Comparison of ENCODE assay signal across 8 cellular contexts in genomic region chr18:62717059-62717849, GRCh38. TPM values are rescaled to one million over a fixed set of nuclear protein-coding genes. Genes with fewer than 3 reads are reported as not detected.
DNase-seq lines count a peak whose midpoint lies in the region; ATAC-seq, FAIRE-seq and TF ChIP-seq lines count a peak whose summit lies in the region.

No MANE protein-coding gene starts in this region.

- H3K36me3 ChIP-seq in PC-3 (ENCODE audit: low read depth, low read length), result no peaks in the 10 kb centered on the region
- no peaks in the 10 kb centered on the region for H3K36me3 ChIP-seq in neural cell (ENCODE audit: insufficient read depth, low read length)

- H4K20me1 ChIP-seq in PC-3 (ENCODE audit: low read length) (peaks cover 34% of the 10 kb centered on the region), neural cell (ENCODE audit: insufficient read depth) (no peaks in the 10 kb centered on the region)

- TF ChIP-seq RAD21 in neural cell (conservative IDR thresholded peaks at IDR 0.05), result peak; percentile 50

- TF ChIP-seq CTCF in HFF-Myc (IDR thresholded peaks at IDR 0.05; ENCODE audit: low read depth, low read length, missing control alignments) (no peak), PC-3 (conservative IDR thresholded peaks at IDR 0.05; ENCODE audit: low read depth, low read length) (no peak), fibroblast of mammary gland (conservative IDR thresholded peaks at IDR 0.05; ENCODE audit: control insufficient read depth, insufficient read depth, low read depth, low read length) (no peak), neural cell (IDR thresholded peaks at IDR 0.05; ENCODE audit: poor library complexity, severe bottlenecking) (no peak)

- H3K27me3 ChIP-seq in PC-3 (ENCODE audit: low read length) (no peaks in the 10 kb centered on the region), neural cell (ENCODE audit: insufficient read depth, low read depth, low read length) (no peaks in the 10 kb centered on the region)

- peak; percentile 14 for ATAC-seq in PC-3
- no peak for ATAC-seq in HG02759 (IDR thresholded peaks at IDR 0.05; ENCODE audit: unreplicated experiment)

- peaks cover 60% of the 10 kb centered on the region for H3K79me2 ChIP-seq in PC-3 (ENCODE audit: low read length)
- H3K79me2 ChIP-seq in neural cell (replicated peaks; ENCODE audit: insufficient read depth, low read length), result peaks cover 53% of the 10 kb centered on the region

- H3K9ac ChIP-seq in PC-3 (ENCODE audit: low read length), result peak overlapping the region; percentile 80
- H3K9ac ChIP-seq in neural cell (ENCODE audit: low read length), result peak overlapping the region; percentile 74

- intact Hi-C loops in PC-3 (cut with micrococcal nuclease), result loop anchor here (1.0 to 5.0 kb wide), 6 partner anchors 83 to 530 kb away; partner anchors contain the start of genes PIGN, RELCH and ZCCHC2

- H3K4me2 ChIP-seq in PC-3 (ENCODE audit: low read length) (peak overlapping the region; percentile 85), neural cell (ENCODE audit: low read length) (peak overlapping the region; percentile 85)

- no peaks in the 10 kb centered on the region for H3F3A ChIP-seq in PC-3 (ENCODE audit: low read length, unreplicated experiment)
- H3F3A ChIP-seq in neural cell (ENCODE audit: insufficient read depth, low read length, poor library complexity, severe bottlenecking), result no peaks in the 10 kb centered on the region

- CTCF ChIA-PET in PC-3 (lab: Charles Lee), result interaction anchor here (0.6 to 0.7 kb wide), 3 partner anchors 39 to 208 kb away, joined by 3 to 8 read pairs (median 7); no protein-coding TSS in a partner anchor

- H3K4me3 ChIP-seq in HFF-Myc (replicated peaks; ENCODE audit: low read depth, low read length), result peak overlapping the region; percentile 51
- peak overlapping the region; percentile 84 for H3K4me3 ChIP-seq in PC-3 (ENCODE audit: low read length)
- peak overlapping the region; percentile 72 for H3K4me3 ChIP-seq in fibroblast of mammary gland (ENCODE audit: control insufficient read depth, low read depth, low read length)
- peak overlapping the region; percentile 67 for H3K4me3 ChIP-seq in neural cell (ENCODE audit: low read length)

- TF ChIP-seq EP300 in neural cell (conservative IDR thresholded peaks at IDR 0.05; ENCODE audit: poor library complexity, severe bottlenecking), result no peak

- no peaks in the 10 kb centered on the region for H3K9me3 ChIP-seq in PC-3 (ENCODE audit: low read length)
- H3K9me3 ChIP-seq in neural cell (ENCODE audit: low read length), result no peaks in the 10 kb centered on the region

- TSS peak; percentile 36 for BruUV-seq in PC-3 (replicated peaks; lab: Mats Ljungman, UMichigan)

- peak; percentile 69 for DNase-seq in Ammon's horn (ENCODE audit: low spot score)
- DNase-seq in HFF-Myc (ENCODE audit: extremely low read depth, low read depth), result no peak
- DNase-seq in PC-3, result peak; percentile 85
- DNase-seq in activated T-helper 1 cell treated with Interleukin-2 at 50 U/mL for 16 hours (ENCODE audit: low read depth), result peak; percentile 15
- DNase-seq in fibroblast of mammary gland (ENCODE audit: low read depth), result peak; percentile 77
- DNase-seq in urothelium cell line (ENCODE audit: low spot score), result peak; percentile 5

- H3K9me2 ChIP-seq in PC-3 (replicated peaks; ENCODE audit: low read length), result no peaks in the 10 kb centered on the region
- H3K9me2 ChIP-seq in neural cell (ENCODE audit: insufficient read depth, low read length), result no peaks in the 10 kb centered on the region

- FAIRE-seq in urothelium cell line (lab: Jason Lieb, UNC), result no peak

- peaks cover 27% of the 10 kb centered on the region for H3K4me1 ChIP-seq in PC-3 (ENCODE audit: insufficient read depth, low read length)

- peak overlapping the region; percentile 80 for H3K27ac ChIP-seq in PC-3 (ENCODE audit: low read length)
- H3K27ac ChIP-seq in neural cell (ENCODE audit: low read length), result peak overlapping the region; percentile 44

- 0 out of 2 replicates have a peak overlapping the region, but pooled peaks have one; percentile 4 for H2AFZ ChIP-seq in PC-3 (ENCODE audit: low read length)
- H2AFZ ChIP-seq in neural cell (ENCODE audit: low read depth, low read length), result peak overlapping the region; percentile 29

- POLR2A ChIA-PET in PC-3 (lab: Charles Lee; ENCODE audit: unreplicated experiment), result interaction anchor here (0.8 kb wide), 1 partner anchor 51 kb away, joined by 5 read pairs; no protein-coding TSS in a partner anchor

TF ChIP-seq in neural cell, 6 proteins besides CTCF, POLR2A, EP300 and RAD21:
- no peak for TF ChIP-seq POLR2AphosphoS5 (IDR thresholded peaks at IDR 0.05)
- TF ChIP-seq SMC3 (conservative IDR thresholded peaks at IDR 0.05; ENCODE audit: poor library complexity), result peak; percentile 50
- peak; percentile 18 for TF ChIP-seq REST (IDR thresholded peaks at IDR 0.05; ENCODE audit: borderline replicate concordance)
- TF ChIP-seq EZH2 (IDR thresholded peaks at IDR 0.05; ENCODE audit: borderline replicate concordance, insufficient read depth, low read length, poor library complexity, severe bottlenecking), result no peak
- peak; percentile 47 for TF ChIP-seq MXI1 (conservative IDR thresholded peaks at IDR 0.05; ENCODE audit: poor library complexity, severe bottlenecking)
- TF ChIP-seq TAF1 (IDR thresholded peaks at IDR 0.05; ENCODE audit: low read depth), result no peak

RNA-seq across cellular contexts. Expression of gene PHLPP1, which starts 1.9 kb away (rescaled TPM):
- 14.1 and 22.5 TPM in 2 replicates for total RNA-seq in PC-3 (2014; rRNA removed)
- 4.5 and 5.1 TPM in 2 replicates for polyA plus RNA-seq in neural cell
- polyA minus RNA-seq in neural cell, result 17.1 and 17.8 TPM in 2 replicates
